In genomic region chr3:172707967-172708366, GRCh38 we compare ENCODE assay signal across 19 cellular contexts. TPM values are rescaled to one million over a fixed set of nuclear protein-coding genes. Genes with fewer than 3 reads are reported as not detected.
DNase-seq lines count a peak whose midpoint lies in the region; ATAC-seq, FAIRE-seq and TF ChIP-seq lines count a peak whose summit lies in the region.
"Had no signal": no experiment of that assay in that cellular context is flagged by ENCODE, and none has a peak within 500 bp of the region (broad histone marks: within the 10 kb centered on the region; RNA-seq: fewer than 3 reads in every experiment).

No MANE protein-coding gene starts in this region.

- H3K4me1 ChIP-seq in left ventricle myocardium inferior (peaks cover 72% of the 10 kb centered on the region), astrocyte (ENCODE audit: insufficient read depth, low read length) (peaks cover 13% of the 10 kb centered on the region), small intestine (ENCODE audit: control insufficient read depth in 2 of 2, insufficient read depth in 1 of 2, low read depth in 1 of 2, low read length in 1 of 2) (peaks cover 2 to 4% of the 10 kb centered on the region in 2 donors), body of pancreas (peaks cover 18% of the 10 kb centered on the region), Caco-2 (peaks cover 24% of the 10 kb centered on the region)
- H3K4me1 ChIP-seq: parathyroid adenoma had no signal

- DNase-seq in left ventricle myocardium inferior (no peak), left ventricle myocardium superior (no peak), astrocyte (ENCODE audit: low read depth) (peak; percentile 79), fibroblast of the aortic adventitia (ENCODE audit: low read depth) (peak; percentile 92), small intestine (no peak), body of pancreas (no peak), Caco-2 (no peak)
- no peak for DNase-seq in activated naive CD4-positive, alpha-beta T cell treated with anti-CD3 and anti-CD28 coated beads, Interleukin-2, amount 10 ng/mL, durations not matched to agents 7 days and 5 days
- DNase-seq: activated CD8-positive, alpha-beta T cell treated with anti-CD3 and anti-CD28 coated beads for 36 hours; effector memory CD4-positive, alpha-beta T cell; head of caudate nucleus; kidney glomerular epithelial cell; NCI-H187 treated with DMSO at 0.1 percent for 48 hours; NCI-H524 treated with DMSO at 0.1 percent for 48 hours; stimulated activated CD4-positive, alpha-beta T cell treated with anti-CD3 and anti-CD28 coated beads, Interleukin-12 subunit alpha, Interleukin-12 subunit beta, amount 100 ng/mL, for 4 hours had no signal

- H3K9me3 Mint-ChIP-seq in astrocyte (ENCODE audit: unreplicated experiment) (no peaks in the 10 kb centered on the region), Caco-2 (ENCODE audit: unreplicated experiment) (no peaks in the 10 kb centered on the region)
- no peaks in the 10 kb centered on the region for H3K9me3 Mint-ChIP-seq in activated naive CD4-positive, alpha-beta T cell treated with anti-CD3 and anti-CD28 coated beads, Interleukin-2, amount 10 ng/mL, durations not matched to agents 7 days and 5 days
- H3K9me3 Mint-ChIP-seq: activated CD8-positive, alpha-beta T cell treated with anti-CD3 and anti-CD28 coated beads for 36 hours; brain; stimulated activated naive CD8-positive, alpha-beta T cell treated with anti-CD3 and anti-CD28 coated beads, Interleukin-15, Interleukin-2, amounts not matched to agents 100 ng/mL and 50 ng/mL, for 24 hours had no signal

- intact Hi-C loops in left ventricle myocardium inferior (cut with micrococcal nuclease) = no loop called here
- intact Hi-C loops in left ventricle myocardium superior (cut with micrococcal nuclease) = no loop called here
- intact Hi-C loops in body of pancreas (cut with DNase I) = no loop called here
- intact Hi-C loops in Caco-2 (cut with micrococcal nuclease; ENCODE audit: unreplicated experiment) = no loop called here

- no TSS peak for BruUV-seq in Caco-2 (replicated peaks; lab: Mats Ljungman, UMichigan)

- H3K27me3 Mint-ChIP-seq in astrocyte (ENCODE audit: low read depth, unreplicated experiment) = no peaks in the 10 kb centered on the region
- H3K27me3 Mint-ChIP-seq in activated naive CD4-positive, alpha-beta T cell treated with anti-CD3 and anti-CD28 coated beads, Interleukin-2, amount 10 ng/mL, durations not matched to agents 7 days and 5 days = peaks cover 18% of the 10 kb centered on the region
- no peaks in the 10 kb centered on the region for H3K27me3 Mint-ChIP-seq in Caco-2 (ENCODE audit: insufficient read depth, unreplicated experiment)
- H3K27me3 Mint-ChIP-seq: activated CD8-positive, alpha-beta T cell treated with anti-CD3 and anti-CD28 coated beads for 36 hours; stimulated activated naive CD8-positive, alpha-beta T cell treated with anti-CD3 and anti-CD28 coated beads, Interleukin-15, Interleukin-2, amounts not matched to agents 100 ng/mL and 50 ng/mL, for 24 hours had no signal

- H3K27ac Mint-ChIP-seq in astrocyte (ENCODE audit: unreplicated experiment) (no peak overlapping the region), Caco-2 (ENCODE audit: unreplicated experiment) (no peak overlapping the region)
- no peak overlapping the region for H3K27ac Mint-ChIP-seq in activated naive CD4-positive, alpha-beta T cell treated with anti-CD3 and anti-CD28 coated beads, Interleukin-2, amount 10 ng/mL, durations not matched to agents 7 days and 5 days
- H3K27ac Mint-ChIP-seq: activated CD8-positive, alpha-beta T cell treated with anti-CD3 and anti-CD28 coated beads for 36 hours; stimulated activated naive CD8-positive, alpha-beta T cell treated with anti-CD3 and anti-CD28 coated beads, Interleukin-15, Interleukin-2, amounts not matched to agents 100 ng/mL and 50 ng/mL, for 24 hours had no signal

- H3K27ac ChIP-seq in left ventricle myocardium inferior (replicated peaks) = peak overlapping the region; percentile 92
- peak overlapping the region; percentile 43 for H3K27ac ChIP-seq in astrocyte (ENCODE audit: low read depth, low read length)
- no peak overlapping the region for H3K27ac ChIP-seq in small intestine (ENCODE audit: low read depth in 1 of 2, low read length in 1 of 2)
- H3K27ac ChIP-seq in body of pancreas = peak overlapping the region in 1 of 4 donors; percentile 93
- H3K27ac ChIP-seq: parathyroid adenoma had no signal

- peak overlapping the region; percentile 79 for H3K4me3 ChIP-seq in left ventricle myocardium inferior
- H3K4me3 ChIP-seq in astrocyte (ENCODE audit: insufficient read depth, low read depth, low read length) = no peak overlapping the region
- H3K4me3 ChIP-seq in fibroblast of the aortic adventitia (ENCODE audit: low read depth, low read length) = no peak overlapping the region
- H3K4me3 ChIP-seq in small intestine (ENCODE audit: low read depth in 1 of 2, low read length in 2 of 2) = no peak overlapping the region
- H3K4me3 ChIP-seq in body of pancreas = no peak overlapping the region
- H3K4me3 ChIP-seq in Caco-2 (ENCODE audit: low read depth, low read length) = no peak overlapping the region

- H3K9me3 ChIP-seq in left ventricle myocardium inferior (replicated peaks) = no peaks in the 10 kb centered on the region
- no peaks in the 10 kb centered on the region for H3K9me3 ChIP-seq in astrocyte (ENCODE audit: insufficient read depth, low read depth, low read length)
- H3K9me3 ChIP-seq in small intestine (ENCODE audit: control insufficient read depth, low read depth) = no peaks in the 10 kb centered on the region
- no peaks in the 10 kb centered on the region for H3K9me3 ChIP-seq in body of pancreas
- no peaks in the 10 kb centered on the region for H3K9me3 ChIP-seq in Caco-2

- no peak overlapping the region for H2AFZ ChIP-seq in astrocyte (ENCODE audit: low read depth, low read length)
- H2AFZ ChIP-seq: parathyroid adenoma had no signal

- no peaks in the 10 kb centered on the region for H3K27me3 ChIP-seq in left ventricle myocardium inferior (ENCODE audit: low read depth)
- no peaks in the 10 kb centered on the region for H3K27me3 ChIP-seq in astrocyte (ENCODE audit: insufficient read depth, low read length)
- no peaks in the 10 kb centered on the region for H3K27me3 ChIP-seq in small intestine (ENCODE audit: control insufficient read depth in 2 of 2, insufficient read depth in 2 of 2, low read length in 2 of 2)
- H3K27me3 ChIP-seq in body of pancreas = no peaks in the 10 kb centered on the region
- no peaks in the 10 kb centered on the region for H3K27me3 ChIP-seq in Caco-2 (replicated peaks; ENCODE audit: control insufficient read depth, insufficient read depth, low read length)

- H3K79me2 ChIP-seq in astrocyte (ENCODE audit: insufficient read depth, low read length) = peaks cover 71% of the 10 kb centered on the region

- no peaks in the 10 kb centered on the region for H3K36me3 Mint-ChIP-seq in astrocyte (ENCODE audit: low read depth, unreplicated experiment)
- H3K36me3 Mint-ChIP-seq in activated naive CD4-positive, alpha-beta T cell treated with anti-CD3 and anti-CD28 coated beads, Interleukin-2, amount 10 ng/mL, durations not matched to agents 7 days and 5 days = no peaks in the 10 kb centered on the region
- peaks cover 14% of the 10 kb centered on the region for H3K36me3 Mint-ChIP-seq in Caco-2 (ENCODE audit: insufficient read depth, unreplicated experiment)
- H3K36me3 Mint-ChIP-seq: brain had no signal

- no peak overlapping the region for H3K4me3 Mint-ChIP-seq in astrocyte (ENCODE audit: unreplicated experiment)
- no peak overlapping the region for H3K4me3 Mint-ChIP-seq in activated naive CD4-positive, alpha-beta T cell treated with anti-CD3 and anti-CD28 coated beads, Interleukin-2, amount 10 ng/mL, durations not matched to agents 7 days and 5 days
- H3K4me3 Mint-ChIP-seq in Caco-2 (ENCODE audit: unreplicated experiment) = no peak overlapping the region
- H3K4me3 Mint-ChIP-seq: activated CD8-positive, alpha-beta T cell treated with anti-CD3 and anti-CD28 coated beads for 36 hours; stimulated activated naive CD8-positive, alpha-beta T cell treated with anti-CD3 and anti-CD28 coated beads, Interleukin-15, Interleukin-2, amounts not matched to agents 100 ng/mL and 50 ng/mL, for 24 hours had no signal

- POLR2A ChIA-PET in Caco-2 (lab: Charles Lee) = interaction anchor here (0.6 kb wide), 1 partner anchor 12 kb away, joined by 3 read pairs; no protein-coding TSS in a partner anchor

- H3K4me1 Mint-ChIP-seq in astrocyte (ENCODE audit: low read depth, unreplicated experiment) (peaks cover 8% of the 10 kb centered on the region), Caco-2 (ENCODE audit: low read depth, unreplicated experiment) (peaks cover 22% of the 10 kb centered on the region)
- H3K4me1 Mint-ChIP-seq in activated naive CD4-positive, alpha-beta T cell treated with anti-CD3 and anti-CD28 coated beads, Interleukin-2, amount 10 ng/mL, durations not matched to agents 7 days and 5 days = peaks cover 16% of the 10 kb centered on the region

- ATAC-seq in left ventricle myocardium superior = no peak
- no peak for ATAC-seq in body of pancreas
- ATAC-seq: activated CD8-positive, alpha-beta T cell treated with anti-CD3 and anti-CD28 coated beads for 36 hours had no signal

- no peak for FAIRE-seq in astrocyte (lab: Jason Lieb, UNC)
- no peak for FAIRE-seq in small intestine (lab: Jason Lieb, UNC)
- FAIRE-seq: A204.1 had no signal

- peak overlapping the region; percentile 33 for H3K9ac ChIP-seq in astrocyte (ENCODE audit: low read length)
- H3K9ac ChIP-seq: parathyroid adenoma had no signal

- WGBS in small intestine, 3 donors = 47 to 82% (median 74%) methylated on average over 1 of the region's 1 CpG
- 44 to 74% methylated on average over 1 of the region's 1 CpG for WGBS in body of pancreas, 2 donors

- peak overlapping the region; percentile 16 for H3K4me2 ChIP-seq in astrocyte (ENCODE audit: low read length)

- TF ChIP-seq CTCF in left ventricle myocardium inferior (IDR thresholded peaks at IDR 0.05; ENCODE audit: borderline replicate concordance) = no peak
- no peak for TF ChIP-seq CTCF in astrocyte (IDR thresholded peaks at IDR 0.05; ENCODE audit: insufficient read depth, low read depth, low read length)
- no peak for TF ChIP-seq CTCF in fibroblast of the aortic adventitia (IDR thresholded peaks at IDR 0.05; ENCODE audit: insufficient read depth, low read length)
- no peak for TF ChIP-seq CTCF in body of pancreas (IDR thresholded peaks at IDR 0.05)
- no peak for TF ChIP-seq CTCF in Caco-2 (IDR thresholded peaks at IDR 0.05; ENCODE audit: insufficient read depth in 1 of 2, low read depth in 1 of 2, low read length in 1 of 2, severe bottlenecking in 1 of 2, unreplicated experiment in 1 of 2)

- TF ChIP-seq POLR2A in body of pancreas (IDR thresholded peaks at IDR 0.05) = no peak

- CTCF ChIA-PET in activated naive CD4-positive, alpha-beta T cell treated with anti-CD3 and anti-CD28 coated beads, Interleukin-2, amount 10 ng/mL, durations not matched to agents 7 days and 5 days (lab: Charles Lee) = interaction anchor here (1.5 to 7.6 kb wide), 2 partner anchors 22 to 35 kb away, joined by 5 to 58 read pairs; no protein-coding TSS in a partner anchor
- CTCF ChIA-PET in Caco-2 (lab: Charles Lee) = no interaction called here

- peaks cover 24% of the 10 kb centered on the region for H4K20me1 ChIP-seq in astrocyte (ENCODE audit: insufficient read depth, low read length)

- no peaks in the 10 kb centered on the region for H3K36me3 ChIP-seq in left ventricle myocardium inferior
- no peaks in the 10 kb centered on the region for H3K36me3 ChIP-seq in astrocyte (ENCODE audit: insufficient read depth, low read length)
- no peaks in the 10 kb centered on the region for H3K36me3 ChIP-seq in small intestine (ENCODE audit: control insufficient read depth in 2 of 2, insufficient read depth in 2 of 2, low read length in 2 of 2)
- H3K36me3 ChIP-seq in body of pancreas (replicated peaks in 1 of 2; ENCODE audit: insufficient read depth in 1 of 2, low read depth in 2 of 2) = no peaks in the 10 kb centered on the region
- H3K36me3 ChIP-seq in Caco-2 (ENCODE audit: control insufficient read depth, insufficient read depth, low read length) = no peaks in the 10 kb centered on the region

RNA-seq across cellular contexts. Expression of gene NCEH1, which starts 2.9 kb away (rescaled TPM):
- 58.6 TPM for total RNA-seq in left ventricle myocardium inferior
- total RNA-seq in left ventricle myocardium superior = 63.6 TPM
- 14.1 and 16.9 TPM in 2 replicates for total RNA-seq in astrocyte
- 5.7 and 21.1 TPM in 2 replicates for total RNA-seq in fibroblast of the aortic adventitia (ENCODE audit: low replicate concordance)
- polyA plus RNA-seq in small intestine = 1 to 10 TPM; 1.1 to 5.0 (median 1.6) TPM
- total RNA-seq in body of pancreas = 10 to 100 TPM in 1 of 2 donors, 1 to 10 TPM in 1; 6.9 to 10.1 TPM
- total RNA-seq in Caco-2 (2022) = 10.1 and 15.7 TPM in 2 replicates

RNA-seq across cellular contexts. Expression of gene ECT2, which starts 42.6 kb away (rescaled TPM):
- total RNA-seq in left ventricle myocardium inferior = 4.8 TPM
- total RNA-seq in left ventricle myocardium superior = 4.8 TPM
- total RNA-seq in astrocyte = 14.9 and 16.4 TPM in 2 replicates
- 13.1 and 70.8 TPM in 2 replicates for total RNA-seq in fibroblast of the aortic adventitia (ENCODE audit: low replicate concordance)
- polyA plus RNA-seq in small intestine = 10 to 100 TPM in 1 of 3 donors, 1 to 10 TPM in 2; 3.0 to 16.8 (median 3.6) TPM
- total RNA-seq in body of pancreas = 1 to 10 TPM in 1 of 2 donors, under 1 TPM in 1; 0.99 to 1.8 TPM
- total RNA-seq in Caco-2 (2022) = 66.6 and 68.0 TPM in 2 replicates

Comparison
In these comparisons a context has a peak if more than half of its experiments do, and no peak if none do; other contexts are left out.
1. DNase-seq: peak in astrocyte (single experiment) and fibroblast of the aortic adventitia (single experiment); none in left ventricle myocardium inferior (single experiment), left ventricle myocardium superior (single experiment), small intestine (single experiment), activated naive CD4-positive, alpha-beta T cell treated with anti-CD3 and anti-CD28 coated beads, Interleukin-2, amount 10 ng/mL, durations not matched to agents 7 days and 5 days (single experiment), body of pancreas (0 of 4) and Caco-2 (0 of 2).
2. H3K27ac ChIP-seq: peak in left ventricle myocardium inferior (single experiment) and astrocyte (single experiment); none in small intestine (0 of 2).